In the genomic region with DNA sequence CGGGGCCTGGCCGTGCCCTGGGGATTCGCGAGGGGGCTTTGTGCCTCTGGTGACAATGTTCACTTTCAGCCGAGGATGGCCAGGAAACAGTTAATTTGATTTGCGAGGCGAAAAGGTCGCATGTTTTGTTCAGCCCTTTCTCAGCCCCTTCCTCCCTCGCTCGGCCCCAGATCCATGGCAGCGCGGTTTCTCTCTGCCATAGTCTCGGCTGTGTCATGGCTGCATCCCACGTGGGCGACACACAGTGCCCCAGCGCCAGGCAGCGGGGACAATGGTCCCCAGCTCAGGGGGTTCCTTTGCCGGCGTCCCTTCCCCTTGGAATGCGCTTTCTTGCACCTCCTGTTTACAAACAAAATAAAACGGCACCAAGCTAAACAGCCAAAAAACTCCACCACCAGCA, we compare ENCODE assay signal across 2 cellular contexts.
TF ChIP-seq lines count a peak whose summit lies in the region.

No MANE protein-coding gene starts in this region.

TF ChIP-seq in H1, 55 proteins besides CTCF, POLR2A, EP300 and RAD21 (continued from another document):
- no peak for TF ChIP-seq JUND (IDR thresholded peaks at IDR 0.05; ENCODE audit: low read length)
- no peak for TF ChIP-seq PHF8 (conservative IDR thresholded peaks at IDR 0.05; ENCODE audit: low read depth, low read length)
- no peak for TF ChIP-seq TAF1 (IDR thresholded peaks at IDR 0.05; ENCODE audit: low read depth, low read length)
- TF ChIP-seq TAF7 (optimal IDR thresholded peaks at IDR 0.05; ENCODE audit: borderline replicate concordance, low read depth, low read length): no peak
- TF ChIP-seq SUZ12 (IDR thresholded peaks at IDR 0.05; ENCODE audit: low read length): 0 out of 2 replicates have a peak, but pooled peaks have one; percentile 27
- no peak for TF ChIP-seq SIRT6 (IDR thresholded peaks at IDR 0.05; ENCODE audit: low read length)
- peak; percentile 67 for TF ChIP-seq MAX (IDR thresholded peaks at IDR 0.05)
- peak; percentile 27; the same call in 1 of the 2 replicates for TF ChIP-seq E2F6 (IDR thresholded peaks at IDR 0.05)
- no peak for TF ChIP-seq CBX5 (IDR thresholded peaks at IDR 0.05; ENCODE audit: low read depth, low read length)
- no peak for TF ChIP-seq KDM4A (IDR thresholded peaks at IDR 0.05; ENCODE audit: low read depth, low read length, severe bottlenecking)
- TF ChIP-seq YY1 (IDR thresholded peaks at IDR 0.05; ENCODE audit: low read depth, low read length): no peak
- TF ChIP-seq GABPA (IDR thresholded peaks at IDR 0.05; ENCODE audit: borderline replicate concordance, insufficient read depth, low read length): no peak
- TF ChIP-seq BACH1 (IDR thresholded peaks at IDR 0.05; ENCODE audit: low read length): no peak

TF ChIP-seq in HEK293T, 16 proteins besides CTCF, POLR2A, EP300 and RAD21 (continued from another document):
- TF ChIP-seq CTBP1 (IDR thresholded peaks at IDR 0.05; ENCODE audit: borderline replicate concordance) (no peak), SP1 (IDR thresholded peaks at IDR 0.05) (no peak), ARNT (IDR thresholded peaks at IDR 0.05) (no peak), FOXM1 (IDR thresholded peaks at IDR 0.05; ENCODE audit: borderline replicate concordance) (no peak), FOXK2 (IDR thresholded peaks at IDR 0.05) (no peak), LEF1 (IDR thresholded peaks at IDR 0.05; ENCODE audit: borderline replicate concordance) (no peak), SUZ12 (IDR thresholded peaks at IDR 0.05) (no peak), ELF4 (IDR thresholded peaks at IDR 0.05) (no peak)
- TF ChIP-seq, protein P1, sequence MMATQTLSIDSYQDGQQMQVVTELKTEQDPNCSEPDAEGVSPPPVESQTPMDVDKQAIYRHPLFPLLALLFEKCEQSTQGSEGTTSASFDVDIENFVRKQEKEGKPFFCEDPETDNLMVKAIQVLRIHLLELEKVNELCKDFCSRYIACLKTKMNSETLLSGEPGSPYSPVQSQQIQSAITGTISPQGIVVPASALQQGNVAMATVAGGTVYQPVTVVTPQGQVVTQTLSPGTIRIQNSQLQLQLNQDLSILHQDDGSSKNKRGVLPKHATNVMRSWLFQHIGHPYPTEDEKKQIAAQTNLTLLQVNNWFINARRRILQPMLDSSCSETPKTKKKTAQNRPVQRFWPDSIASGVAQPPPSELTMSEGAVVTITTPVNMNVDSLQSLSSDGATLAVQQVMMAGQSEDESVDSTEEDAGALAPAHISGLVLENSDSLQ (IDR thresholded peaks at IDR 0.05): no peak
TF ChIP-seq in HEK293T: peak in this region for 0.
